In genomic region chr1:226892534-226892895, GRCh38 we compare ENCODE assay signal across 34 cellular contexts. TPM values are rescaled to one million over a fixed set of nuclear protein-coding genes. Genes with fewer than 3 reads are reported as not detected.
DNase-seq lines count a peak whose midpoint lies in the region; ATAC-seq, FAIRE-seq and TF ChIP-seq lines count a peak whose summit lies in the region.
"Had no signal": no experiment of that assay in that cellular context is flagged by ENCODE, and none has a peak within 500 bp of the region (broad histone marks: within the 10 kb centered on the region; RNA-seq: fewer than 3 reads in every experiment).

No MANE protein-coding gene starts in this region.

- H3K9ac ChIP-seq in astrocyte (ENCODE audit: low read length) (no peak overlapping the region), neuronal stem cell (ENCODE audit: low read depth, low read length, poor library complexity) (peak overlapping the region; percentile 63), endodermal cell (ENCODE audit: extremely low read depth, low read length, poor library complexity, severe bottlenecking) (no peak overlapping the region)

- H4K8ac ChIP-seq in neuronal stem cell (ENCODE audit: low read depth, low read length): no peak overlapping the region

- H3K36me3 Mint-ChIP-seq in astrocyte (ENCODE audit: low read depth, unreplicated experiment): peaks cover 17% of the 10 kb centered on the region
- H3K36me3 Mint-ChIP-seq in activated CD8-positive, alpha-beta memory T cell treated with anti-CD3 and anti-CD28 coated beads, Interleukin-2, amount 10 ng/mL, durations not matched to agents 7 days and 5 days: no peaks in the 10 kb centered on the region
- H3K36me3 Mint-ChIP-seq in endodermal cell (ENCODE audit: low read depth): peaks cover 51% of the 10 kb centered on the region
- H3K36me3 Mint-ChIP-seq: activated naive CD8-positive, alpha-beta T cell treated with anti-CD3 and anti-CD28 coated beads for 36 hours had no signal

- H3K23ac ChIP-seq in neuronal stem cell (ENCODE audit: low read depth, low read length, poor library complexity): peak overlapping the region; percentile 11

- ATAC-seq in activated CD8-positive, alpha-beta memory T cell treated with anti-CD3 and anti-CD28 coated beads, Interleukin-2, amount 10 ng/mL, durations not matched to agents 7 days and 5 days: no peak
- no peak for ATAC-seq in upper lobe of right lung
- ATAC-seq: foreskin keratinocyte; naive thymus-derived CD8-positive, alpha-beta T cell had no signal

- no peak overlapping the region for H2AK5ac ChIP-seq in neuronal stem cell (ENCODE audit: low read depth, low read length)

- peak; percentile 23 for DNase-seq in NCI-H2107 treated with DMSO at 0.1 percent for 48 hours (lab: John Stamatoyannopoulos, UW; ENCODE audit: unreplicated experiment)
- DNase-seq in NCI-H2107 (lab: John Stamatoyannopoulos, UW): no peak
- DNase-seq in COLO668 (lab: John Stamatoyannopoulos, UW; ENCODE audit: unreplicated experiment): peak; percentile 15
- no peak for DNase-seq in astrocyte (ENCODE audit: low read depth)
- DNase-seq in neuronal stem cell (ENCODE audit: low spot score): no peak
- no peak for DNase-seq in activated CD8-positive, alpha-beta memory T cell treated with anti-CD3 and anti-CD28 coated beads, Interleukin-2, amount 10 ng/mL, durations not matched to agents 7 days and 5 days
- DNase-seq in endodermal cell: no peak
- no peak for DNase-seq in upper lobe of right lung
- DNase-seq: 8988T; activated CD4-positive, alpha-beta T cell treated with anti-CD3 and anti-CD28 coated beads for 48 hours; activated effector memory CD4-positive, alpha-beta T cell treated with anti-CD3 and anti-CD28 coated beads, Interleukin-2, amount 50 U/mL, for 16 hours; activated naive CD8-positive, alpha-beta T cell treated with anti-CD3 and anti-CD28 coated beads for 36 hours; activated T-cell treated with anti-CD3 and anti-CD28 coated beads, Interleukin-2, amount 50 U/mL, for 24 hours; CD4-positive, alpha-beta T cell; cortex of kidney; esophagus squamous epithelium; foreskin keratinocyte; GOT3; midbrain; naive thymus-derived CD8-positive, alpha-beta T cell; NCI-H1092; NCI-H1694 treated with DMSO at 0.1 percent for 48 hours; NCI-H2227 treated with DMSO at 0.1 percent for 48 hours; stimulated activated CD4-positive, alpha-beta T cell treated with anti-CD3 and anti-CD28 coated beads, Interleukin-4, amount 100 ng/mL, for 4 hours; SW 1271; T-helper 9 cell; transverse colon had no signal

- H3K4me1 ChIP-seq in astrocyte (ENCODE audit: insufficient read depth, low read length): peaks cover 5% of the 10 kb centered on the region
- peaks cover 0 to 1% of the 10 kb centered on the region in 2 donors for H3K4me1 ChIP-seq in neuronal stem cell (ENCODE audit: control insufficient read depth in 2 of 2, insufficient read depth in 1 of 2, low read depth in 1 of 2, low read length in 2 of 2)
- no peaks in the 10 kb centered on the region for H3K4me1 ChIP-seq in endodermal cell (ENCODE audit: control insufficient read depth, insufficient read depth, low read length)
- no peaks in the 10 kb centered on the region for H3K4me1 ChIP-seq in upper lobe of right lung
- H3K4me1 ChIP-seq: foreskin keratinocyte, sigmoid colon, transverse colon had no signal

- no peak overlapping the region for H3K18ac ChIP-seq in neuronal stem cell (ENCODE audit: low read length)

- H3K9me3 Mint-ChIP-seq in astrocyte (ENCODE audit: unreplicated experiment): no peaks in the 10 kb centered on the region
- H3K9me3 Mint-ChIP-seq in activated CD8-positive, alpha-beta memory T cell treated with anti-CD3 and anti-CD28 coated beads, Interleukin-2, amount 10 ng/mL, durations not matched to agents 7 days and 5 days (ENCODE audit: low read depth): no peaks in the 10 kb centered on the region
- no peaks in the 10 kb centered on the region for H3K9me3 Mint-ChIP-seq in endodermal cell
- H3K9me3 Mint-ChIP-seq: activated naive CD8-positive, alpha-beta T cell treated with anti-CD3 and anti-CD28 coated beads for 36 hours; activated T-cell treated with anti-CD3 and anti-CD28 coated beads, Interleukin-2, amount 50 U/mL, for 24 hours; CD4-positive, alpha-beta T cell; naive thymus-derived CD8-positive, alpha-beta T cell had no signal

- H2BK5ac ChIP-seq in neuronal stem cell (ENCODE audit: low read length): no peak overlapping the region

- intact Hi-C loops in upper lobe of right lung (cut with DNase I): no loop called here

- TF ChIP-seq CTCF in astrocyte (IDR thresholded peaks at IDR 0.05; ENCODE audit: insufficient read depth, low read depth, low read length) (no peak), endodermal cell (conservative IDR thresholded peaks at IDR 0.05) (no peak), upper lobe of right lung (IDR thresholded peaks at IDR 0.05) (no peak)

- H2AFZ ChIP-seq in astrocyte (ENCODE audit: low read depth, low read length): no peak overlapping the region
- H2AFZ ChIP-seq in neuronal stem cell (ENCODE audit: low read length): no peak overlapping the region

- CTCF ChIA-PET in activated CD8-positive, alpha-beta memory T cell treated with anti-CD3 and anti-CD28 coated beads, Interleukin-2, amount 10 ng/mL, durations not matched to agents 7 days and 5 days (lab: Charles Lee): no interaction called here

- H3K4me1 Mint-ChIP-seq in astrocyte (ENCODE audit: low read depth, unreplicated experiment): peaks cover 7% of the 10 kb centered on the region
- H3K4me1 Mint-ChIP-seq in activated CD8-positive, alpha-beta memory T cell treated with anti-CD3 and anti-CD28 coated beads, Interleukin-2, amount 10 ng/mL, durations not matched to agents 7 days and 5 days: no peaks in the 10 kb centered on the region
- H3K4me1 Mint-ChIP-seq in endodermal cell: no peaks in the 10 kb centered on the region
- H3K4me1 Mint-ChIP-seq: activated naive CD8-positive, alpha-beta T cell treated with anti-CD3 and anti-CD28 coated beads for 36 hours; naive thymus-derived CD8-positive, alpha-beta T cell had no signal

- H3K9me3 ChIP-seq in astrocyte (ENCODE audit: insufficient read depth, low read depth, low read length): no peaks in the 10 kb centered on the region
- no peaks in the 10 kb centered on the region for H3K9me3 ChIP-seq in neuronal stem cell (replicated peaks in 1 of 2; ENCODE audit: control insufficient read depth in 2 of 2, insufficient read depth in 1 of 2, low read depth in 1 of 2, low read length in 2 of 2)
- no peaks in the 10 kb centered on the region for H3K9me3 ChIP-seq in endodermal cell (ENCODE audit: control insufficient read depth, low read length)
- no peaks in the 10 kb centered on the region for H3K9me3 ChIP-seq in upper lobe of right lung
- H3K9me3 ChIP-seq: esophagus squamous epithelium, heart left ventricle, sigmoid colon, transverse colon had no signal

- no peak overlapping the region for H2BK12ac ChIP-seq in neuronal stem cell (ENCODE audit: low read length)

- no CpG with 5 or more reads among the region's 7 CpGs for WGBS in neuronal stem cell (ENCODE audit: extremely low coverage in 2 of 2, insufficient read length in 2 of 2, insufficient replicate concordance in 1 of 2), 2 donors
- 80 to 82% methylated on average over 7 of the region's 7 CpGs for WGBS in endodermal cell (ENCODE audit: insufficient coverage in 1 of 2, insufficient read length in 1 of 2), 2 experiments

- H3K14ac ChIP-seq in neuronal stem cell (ENCODE audit: low read length): no peak overlapping the region

- H3K4me2 ChIP-seq in astrocyte (ENCODE audit: low read length) (peak overlapping the region; percentile 19), neuronal stem cell (ENCODE audit: insufficient read depth, low read length, poor library complexity, severe bottlenecking) (no peak overlapping the region)

- H3K27me3 Mint-ChIP-seq in astrocyte (ENCODE audit: low read depth, unreplicated experiment): no peaks in the 10 kb centered on the region
- no peaks in the 10 kb centered on the region for H3K27me3 Mint-ChIP-seq in activated CD8-positive, alpha-beta memory T cell treated with anti-CD3 and anti-CD28 coated beads, Interleukin-2, amount 10 ng/mL, durations not matched to agents 7 days and 5 days
- H3K27me3 Mint-ChIP-seq in endodermal cell (ENCODE audit: insufficient read depth): no peaks in the 10 kb centered on the region
- H3K27me3 Mint-ChIP-seq: activated naive CD8-positive, alpha-beta T cell treated with anti-CD3 and anti-CD28 coated beads for 36 hours; activated T-cell treated with anti-CD3 and anti-CD28 coated beads, Interleukin-2, amount 50 U/mL, for 24 hours; CD4-positive, alpha-beta T cell; naive thymus-derived CD8-positive, alpha-beta T cell; progenitor cell of endocrine pancreas had no signal

- H3K4me3 Mint-ChIP-seq in astrocyte (ENCODE audit: unreplicated experiment) (no peak overlapping the region), endodermal cell (no peak overlapping the region)
- no peak overlapping the region for H3K4me3 Mint-ChIP-seq in activated CD8-positive, alpha-beta memory T cell treated with anti-CD3 and anti-CD28 coated beads, Interleukin-2, amount 10 ng/mL, durations not matched to agents 7 days and 5 days
- H3K4me3 Mint-ChIP-seq: activated naive CD8-positive, alpha-beta T cell treated with anti-CD3 and anti-CD28 coated beads for 36 hours; activated T-cell treated with anti-CD3 and anti-CD28 coated beads, Interleukin-2, amount 50 U/mL, for 24 hours; CD4-positive, alpha-beta T cell had no signal

- no peaks in the 10 kb centered on the region for H3K79me1 ChIP-seq in neuronal stem cell (ENCODE audit: low read depth, low read length)

- H3K36me3 ChIP-seq in astrocyte (ENCODE audit: insufficient read depth, low read length) (no peaks in the 10 kb centered on the region), neuronal stem cell (replicated peaks in 1 of 2; ENCODE audit: control insufficient read depth in 2 of 2, insufficient read depth in 2 of 2, low read length in 2 of 2) (peaks cover 42 to 46% of the 10 kb centered on the region in 2 donors), endodermal cell (ENCODE audit: control insufficient read depth, insufficient read depth, low read length) (peaks cover 31% of the 10 kb centered on the region), upper lobe of right lung (peaks cover 54% of the 10 kb centered on the region)
- H3K36me3 ChIP-seq: transverse colon had no signal

- no peak for FAIRE-seq in astrocyte (lab: Jason Lieb, UNC)
- FAIRE-seq: GM19239, keratinocyte, RCC 7860 had no signal

- no peak overlapping the region for H2BK120ac ChIP-seq in neuronal stem cell (ENCODE audit: low read depth, low read length)

- no peak overlapping the region for H2BK15ac ChIP-seq in neuronal stem cell (ENCODE audit: low read length)

- no peak overlapping the region for H3K27ac Mint-ChIP-seq in astrocyte (ENCODE audit: unreplicated experiment)
- no peak overlapping the region for H3K27ac Mint-ChIP-seq in activated CD8-positive, alpha-beta memory T cell treated with anti-CD3 and anti-CD28 coated beads, Interleukin-2, amount 10 ng/mL, durations not matched to agents 7 days and 5 days
- no peak overlapping the region for H3K27ac Mint-ChIP-seq in endodermal cell
- H3K27ac Mint-ChIP-seq: activated naive CD8-positive, alpha-beta T cell treated with anti-CD3 and anti-CD28 coated beads for 36 hours; activated T-cell treated with anti-CD3 and anti-CD28 coated beads, Interleukin-2, amount 50 U/mL, for 24 hours; CD4-positive, alpha-beta T cell; progenitor cell of endocrine pancreas had no signal

- H3K27ac ChIP-seq in astrocyte (ENCODE audit: low read depth, low read length): no peak overlapping the region
- H3K27ac ChIP-seq in neuronal stem cell (replicated peaks; ENCODE audit: low read length): no peak overlapping the region
- H3K27ac ChIP-seq in endodermal cell (ENCODE audit: low read depth, low read length): no peak overlapping the region
- H3K27ac ChIP-seq in upper lobe of right lung: no peak overlapping the region
- H3K27ac ChIP-seq: esophagus squamous epithelium, foreskin keratinocyte, sigmoid colon, transverse colon, VCaP had no signal

- no peak overlapping the region for H3K4ac ChIP-seq in neuronal stem cell (ENCODE audit: low read length)

- no peaks in the 10 kb centered on the region for H4K20me1 ChIP-seq in astrocyte (ENCODE audit: insufficient read depth, low read length)

- no peak overlapping the region for H3K4me3 ChIP-seq in astrocyte (ENCODE audit: insufficient read depth, low read depth, low read length)
- H3K4me3 ChIP-seq in neuronal stem cell (ENCODE audit: low read length in 2 of 2): no peak overlapping the region
- H3K4me3 ChIP-seq in endodermal cell (ENCODE audit: low read length): no peak overlapping the region
- no peak overlapping the region for H3K4me3 ChIP-seq in upper lobe of right lung
- H3K4me3 ChIP-seq: esophagus squamous epithelium, heart left ventricle, sigmoid colon, transverse colon had no signal

- no peaks in the 10 kb centered on the region for H3K79me2 ChIP-seq in astrocyte (ENCODE audit: insufficient read depth, low read length)

- no peaks in the 10 kb centered on the region for H3K27me3 ChIP-seq in astrocyte (ENCODE audit: insufficient read depth, low read length)
- no peaks in the 10 kb centered on the region for H3K27me3 ChIP-seq in neuronal stem cell (ENCODE audit: control insufficient read depth in 3 of 3, insufficient read depth in 3 of 3, low read depth in 1 of 3, low read length in 3 of 3)
- no peaks in the 10 kb centered on the region for H3K27me3 ChIP-seq in endodermal cell (ENCODE audit: control insufficient read depth, insufficient read depth, low read length, poor library complexity, severe bottlenecking)
- no peaks in the 10 kb centered on the region for H3K27me3 ChIP-seq in upper lobe of right lung
- H3K27me3 ChIP-seq: esophagus squamous epithelium, foreskin keratinocyte, heart left ventricle, sigmoid colon, transverse colon had no signal

- no peak overlapping the region for H4K91ac ChIP-seq in neuronal stem cell (ENCODE audit: low read depth, low read length, poor library complexity)

RNA-seq across cellular contexts. Expression of gene PSEN2, which starts 22.1 kb away (rescaled TPM):
- 8.9 and 12.4 TPM in 2 replicates for total RNA-seq in astrocyte
- polyA plus RNA-seq in neuronal stem cell (2013, experiment 1 of 2): 12.8 TPM
- polyA plus RNA-seq in neuronal stem cell (2013, experiment 2 of 2): 13.1 TPM
- total RNA-seq in activated CD8-positive, alpha-beta memory T cell treated with anti-CD3 and anti-CD28 coated beads, Interleukin-2, amount 10 ng/mL, durations not matched to agents 7 days and 5 days: 10 to 100 TPM in 1 of 2 experiments, 1 to 10 TPM in 1; 8.0 to 11.2 TPM
- total RNA-seq in endodermal cell: 10 to 100 TPM; 21.5 to 25.2 TPM
- polyA plus RNA-seq in endodermal cell (2013, experiment 1 of 2): 11.4 TPM
- polyA plus RNA-seq in endodermal cell (2013, experiment 2 of 2): 10.1 TPM
- total RNA-seq in upper lobe of right lung: 22.7 TPM

RNA-seq across cellular contexts. Expression of gene COQ8A, which starts 47.6 kb away (rescaled TPM):
- total RNA-seq in astrocyte: 8.2 and 8.4 TPM in 2 replicates
- 9.2 TPM for polyA plus RNA-seq in neuronal stem cell (2013, experiment 1 of 2)
- 8.8 TPM for polyA plus RNA-seq in neuronal stem cell (2013, experiment 2 of 2)
- total RNA-seq in activated CD8-positive, alpha-beta memory T cell treated with anti-CD3 and anti-CD28 coated beads, Interleukin-2, amount 10 ng/mL, durations not matched to agents 7 days and 5 days: 10 to 100 TPM; 19.0 to 22.1 TPM
- 10 to 100 TPM in 1 of 2 donors, 1 to 10 TPM in 1; 6.6 to 14.9 TPM for total RNA-seq in endodermal cell
- polyA plus RNA-seq in endodermal cell (2013, experiment 1 of 2): 13.1 TPM
- 10.1 TPM for polyA plus RNA-seq in endodermal cell (2013, experiment 2 of 2)
- total RNA-seq in upper lobe of right lung: 30.6 TPM

Comparison
In these comparisons a context has a peak if more than half of its experiments do, and no peak if none do; other contexts are left out.
1. DNase-seq: peak in NCI-H2107 treated with DMSO at 0.1 percent for 48 hours (single experiment) and COLO668 (single experiment); none in NCI-H2107 (single experiment), astrocyte (single experiment), neuronal stem cell (single experiment), activated CD8-positive, alpha-beta memory T cell treated with anti-CD3 and anti-CD28 coated beads, Interleukin-2, amount 10 ng/mL, durations not matched to agents 7 days and 5 days (single experiment), endodermal cell (single experiment) and upper lobe of right lung (single experiment).